8 cellular contexts compared by ENCODE assay signal in genomic region chrX:155880586-155881157, GRCh38. TPM values are rescaled to one million over a fixed set of nuclear protein-coding genes. Genes with fewer than 3 reads are reported as not detected.
A peak's percentile ranks its signal among the peaks of the same experiment; 100 is the strongest.
DNase-seq lines count a peak whose midpoint lies in the region; ATAC-seq and TF ChIP-seq lines count a peak whose summit lies in the region.

No MANE protein-coding gene starts in this region.

- no peaks in the 10 kb centered on the region for H3K27me3 ChIP-seq in colonic mucosa
- no peaks in the 10 kb centered on the region for H3K27me3 ChIP-seq in muscle layer of colon (ENCODE audit: control insufficient read depth in 1 of 2, insufficient read depth in 2 of 2, low read length in 2 of 2)

- no peaks in the 10 kb centered on the region for H3K36me3 ChIP-seq in colonic mucosa
- no peaks in the 10 kb centered on the region for H3K36me3 ChIP-seq in muscle layer of colon (ENCODE audit: insufficient read depth, low read length)

- H3K9ac ChIP-seq in colonic mucosa (ENCODE audit: low read depth in 2 of 2, low read length in 2 of 2), result peak overlapping the region in 1 of 2 donors; percentile 60
- no peak overlapping the region for H3K9ac ChIP-seq in muscle layer of colon (ENCODE audit: low read length)

- ATAC-seq in HG02970 (IDR thresholded peaks at IDR 0.05; ENCODE audit: low FRiP score, unreplicated experiment), result no peak

- intact Hi-C loops in colonic mucosa (cut with DNase I), result no loop called here

- H3K9me3 ChIP-seq in colonic mucosa (no peaks in the 10 kb centered on the region), muscle layer of colon (ENCODE audit: low read length) (no peaks in the 10 kb centered on the region)

- H3K4me3 ChIP-seq in colonic mucosa (peak overlapping the region; percentile 60), muscle layer of colon (ENCODE audit: low read depth in 1 of 2, low read length in 2 of 2) (peak overlapping the region; percentile 14 to 51)

- DNase-seq in NCI-H2227 treated with DMSO at 0.1 percent for 48 hours (lab: John Stamatoyannopoulos, UW) (peak; percentile 10), NCI-H2227 (lab: John Stamatoyannopoulos, UW; ENCODE audit: unreplicated experiment) (no peak), NCI-H146 (lab: John Stamatoyannopoulos, UW) (peak; percentile 11), colonic mucosa (no peak), NCI-H2196 treated with DMSO at 0.1 percent for 48 hours (lab: John Stamatoyannopoulos, UW; ENCODE audit: unreplicated experiment) (no peak), iPS-NIHi7 (ENCODE audit: extremely low spot score) (no peak)

- H3K27ac ChIP-seq in colonic mucosa, result peak overlapping the region; percentile 57
- H3K27ac ChIP-seq in muscle layer of colon (ENCODE audit: low read depth, low read length), result peak overlapping the region; percentile 28

- H3K4me1 ChIP-seq in colonic mucosa (no peaks in the 10 kb centered on the region), muscle layer of colon (ENCODE audit: insufficient read depth, low read length) (no peaks in the 10 kb centered on the region)

- TF ChIP-seq CTCF in colonic mucosa (IDR thresholded peaks at IDR 0.05), result no peak

RNA-seq across cellular contexts. Expression of gene VAMP7, which starts 0.5 kb away (rescaled TPM):
- total RNA-seq in colonic mucosa, result 10 to 100 TPM; 29.4 to 34.0 TPM

Comparison
In these comparisons a context has a peak if more than half of its experiments do, and no peak if none do; other contexts are left out.
1. DNase-seq: peak in NCI-H2227 treated with DMSO at 0.1 percent for 48 hours (single experiment) and NCI-H146 (single experiment); none in NCI-H2227 (single experiment), colonic mucosa (single experiment), NCI-H2196 treated with DMSO at 0.1 percent for 48 hours (single experiment) and iPS-NIHi7 (single experiment).